ENCODE assay signal across 11 cellular contexts in the genomic region with DNA sequence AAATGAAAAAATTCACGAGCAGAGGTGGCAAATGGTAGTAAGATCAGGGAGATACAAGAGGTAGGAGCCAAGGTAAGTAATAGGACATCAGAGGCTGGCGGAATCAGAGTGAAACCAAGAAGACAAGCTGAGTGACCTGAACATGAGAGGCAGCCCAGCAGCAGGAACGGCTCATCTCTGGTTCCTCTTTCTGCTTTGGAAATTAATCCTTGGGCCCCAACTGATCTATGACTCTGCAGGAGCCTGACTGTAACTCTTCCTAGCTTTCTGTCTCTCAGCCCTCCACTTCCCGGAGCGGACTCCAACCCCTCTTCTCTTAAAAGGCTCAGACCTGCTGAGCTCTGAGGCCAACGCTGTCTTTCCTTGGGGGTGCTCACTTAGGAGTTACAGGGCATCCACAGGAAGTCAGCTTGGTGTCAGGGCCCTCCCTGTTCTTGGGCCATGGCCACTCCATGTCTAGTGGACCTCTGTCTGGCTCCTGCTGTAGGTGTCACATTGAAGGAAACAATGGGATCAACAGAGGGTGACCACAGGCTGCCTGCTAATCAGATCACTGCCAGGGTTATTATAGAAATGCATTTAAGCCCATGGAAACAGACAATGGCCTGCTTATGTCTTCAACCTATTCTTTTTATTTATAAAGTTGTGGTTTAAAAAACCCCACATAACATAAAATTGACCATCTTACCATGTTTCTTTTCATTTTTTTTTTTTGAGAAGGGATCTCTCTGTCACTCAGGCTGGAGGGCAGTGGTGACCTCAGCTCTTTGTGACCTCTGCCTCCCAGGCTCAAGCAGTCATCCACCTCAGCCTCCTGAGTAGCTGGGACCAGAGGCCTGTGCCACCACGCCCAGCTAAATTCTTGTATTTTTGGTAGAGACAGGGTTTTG. TPM values are rescaled to one million over a fixed set of nuclear protein-coding genes. Genes with fewer than 3 reads are reported as not detected.
DNase-seq lines count a peak whose midpoint lies in the region; ATAC-seq, FAIRE-seq and TF ChIP-seq lines count a peak whose summit lies in the region.
"Had no signal": no experiment of that assay in that cellular context is flagged by ENCODE, and none has a peak within 500 bp of the region (broad histone marks: within the 10 kb centered on the region; RNA-seq: fewer than 3 reads in every experiment).

No MANE protein-coding gene starts in this region.

- H3K27ac Mint-ChIP-seq in nephron progenitor cell: peak overlapping the region; percentile 41
- H3K27ac Mint-ChIP-seq in endothelial cell (ENCODE audit: unreplicated experiment): no peak overlapping the region

- no peak overlapping the region for H3K27ac ChIP-seq in pancreas
- H3K27ac ChIP-seq: right lobe of liver had no signal

- no peak for FAIRE-seq in pancreas (lab: Jason Lieb, UNC)
- FAIRE-seq: TTC549 had no signal

- H3K27me3 Mint-ChIP-seq in nephron progenitor cell (ENCODE audit: low read depth, poor library complexity) (peaks cover 3% of the 10 kb centered on the region), endothelial cell (ENCODE audit: unreplicated experiment) (peaks cover 1% of the 10 kb centered on the region)

- no peaks in the 10 kb centered on the region for H3K9me3 Mint-ChIP-seq in nephron progenitor cell
- H3K9me3 Mint-ChIP-seq in endothelial cell (ENCODE audit: unreplicated experiment): no peaks in the 10 kb centered on the region

- H3K36me3 Mint-ChIP-seq in nephron progenitor cell (ENCODE audit: low read depth) (no peaks in the 10 kb centered on the region), endothelial cell (ENCODE audit: low read depth, unreplicated experiment) (no peaks in the 10 kb centered on the region)

- H3K4me3 ChIP-seq in pancreas: no peak overlapping the region
- H3K4me3 ChIP-seq: right lobe of liver had no signal

- H3K36me3 ChIP-seq in pancreas: no peaks in the 10 kb centered on the region
- H3K36me3 ChIP-seq: right lobe of liver had no signal

- intact Hi-C loops in pancreas (cut with DNase I): loop anchor here in 1 of 3 donors (10.0 kb wide), 1 partner anchor 253 kb away; no protein-coding TSS in a partner anchor

- H3K4me1 Mint-ChIP-seq in nephron progenitor cell (peaks cover 42% of the 10 kb centered on the region), endothelial cell (ENCODE audit: unreplicated experiment) (peaks cover 12% of the 10 kb centered on the region)

- H3K4me1 ChIP-seq in pancreas: no peaks in the 10 kb centered on the region

- no peaks in the 10 kb centered on the region for H3K27me3 ChIP-seq in pancreas
- H3K27me3 ChIP-seq: right lobe of liver had no signal

- TF ChIP-seq CTCF in nephron progenitor cell (IDR thresholded peaks at IDR 0.05) (no peak), endothelial cell (IDR thresholded peaks at IDR 0.05; ENCODE audit: unreplicated experiment) (no peak), pancreas (IDR thresholded peaks at IDR 0.05) (no peak)

- 87% methylated on average over 7 of the region's 7 CpGs for WGBS in pancreas, 2 donors

- H3K9me3 ChIP-seq in pancreas: no peaks in the 10 kb centered on the region
- H3K9me3 ChIP-seq: right lobe of liver had no signal

- ATAC-seq in GM18873 (IDR thresholded peaks at IDR 0.05; ENCODE audit: low FRiP score, unreplicated experiment) (peak; percentile 59), GM21717 (IDR thresholded peaks at IDR 0.05; ENCODE audit: unreplicated experiment) (peak; percentile 87), HG03469 (IDR thresholded peaks at IDR 0.05; ENCODE audit: unreplicated experiment) (peak; percentile 64), pancreas (no peak)
- ATAC-seq: right lobe of liver had no signal

- DNase-seq in nephron progenitor cell (no peak), endothelial cell (ENCODE audit: low spot score) (no peak), pancreas (no peak)
- DNase-seq in central memory CD4-positive, alpha-beta T cell: no peak
- DNase-seq: NCI-H774; right lobe of liver; stimulated activated naive CD4-positive, alpha-beta T cell had no signal

- H3K4me3 Mint-ChIP-seq in nephron progenitor cell: no peak overlapping the region
- H3K4me3 Mint-ChIP-seq in endothelial cell (ENCODE audit: unreplicated experiment): no peak overlapping the region

RNA-seq across cellular contexts. Expression of a gene that starts 22.5 kb away (rescaled TPM):
- total RNA-seq in endothelial cell (ENCODE audit: unreplicated experiment) (18.5 TPM), pancreas (10 to 100 TPM; 13.9 to 24.2 (median 22.7) TPM)
- polyA plus RNA-seq in pancreas: 10 to 100 TPM; 11.5 to 12.4 TPM

Comparison
In these comparisons a context has a peak if more than half of its experiments do, and no peak if none do; other contexts are left out.
1. ATAC-seq: peak in GM18873 (single experiment), GM21717 (single experiment) and HG03469 (single experiment); none in pancreas (0 of 4).